ENCODE assay signal across 2 cellular contexts in genomic region chr3:61552704-61553103, GRCh38. TPM values are rescaled to one million over a fixed set of nuclear protein-coding genes. Genes with fewer than 3 reads are reported as not detected.
"Had no signal": no experiment of that assay in that cellular context is flagged by ENCODE, and none has a peak within 500 bp of the region (broad histone marks: within the 10 kb centered on the region; RNA-seq: fewer than 3 reads in every experiment).

No MANE protein-coding gene starts in this region.

RNA-seq across cellular contexts. Expression of gene PTPRG, which starts 8.7 kb away (rescaled TPM):
- total RNA-seq: HT-29 had no signal
- polyA plus RNA-seq: K562 had no signal
